ENCODE assay signal across 8 cellular contexts in the genomic region with DNA sequence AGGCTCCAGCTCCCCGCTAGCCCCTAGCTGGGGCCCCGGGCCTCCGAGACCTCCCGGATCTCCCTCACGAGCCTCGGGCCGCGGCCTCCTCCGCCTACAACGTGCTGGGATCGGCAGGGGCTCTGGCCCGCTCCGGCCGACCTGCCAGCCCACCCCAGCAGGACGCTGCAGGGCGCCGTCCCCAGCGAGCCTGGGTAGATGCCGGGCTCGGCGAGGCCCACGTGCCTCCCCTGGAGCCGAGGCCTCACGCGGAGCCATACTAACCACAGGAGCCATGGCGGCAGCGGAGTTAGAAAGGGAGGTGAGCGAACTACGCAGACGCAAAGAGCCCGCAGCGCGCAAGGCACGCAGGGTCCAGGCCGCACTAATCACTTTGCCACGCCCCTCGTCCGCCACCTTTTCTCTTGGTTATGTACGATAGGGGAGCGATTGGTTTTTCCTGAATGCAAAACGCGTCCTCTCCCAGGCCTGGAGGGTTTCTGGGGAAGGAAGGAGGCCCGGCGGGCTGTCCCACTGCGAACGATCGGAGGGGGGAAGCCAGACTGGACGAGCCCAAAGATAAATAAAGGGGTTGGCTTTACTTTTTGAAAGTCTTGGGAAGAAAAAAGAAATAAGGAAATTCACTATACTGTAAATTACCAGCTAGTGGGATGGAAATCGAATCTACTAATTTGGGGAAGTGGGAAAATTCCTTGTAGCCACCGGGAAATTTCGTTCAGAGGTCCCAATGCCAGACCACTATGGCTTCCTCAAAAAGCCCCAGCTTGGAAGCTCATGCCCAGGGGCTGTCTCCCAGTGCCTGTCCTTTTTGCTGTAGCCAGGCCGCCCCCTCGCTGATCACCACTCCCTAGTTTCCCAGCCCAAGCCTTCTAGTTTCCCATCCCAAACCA. TPM values are rescaled to one million over a fixed set of nuclear protein-coding genes. Genes with fewer than 3 reads are reported as not detected.
A peak's percentile ranks its signal among the peaks of the same experiment; 100 is the strongest.
DNase-seq lines count a peak whose midpoint lies in the region; ATAC-seq and FAIRE-seq lines count a peak whose summit lies in the region.

A gene (minus strand): TSS at position 298 of the 890 bp plus-strand sequence. CDS start 22 bp downstream, at position 276.

- peak within 1 kb of the TSS; percentile 71 to 89 for H3K4me3 ChIP-seq in muscle layer of colon (ENCODE audit: low read depth in 1 of 2, low read length in 2 of 2)

- peak within 1 kb of the TSS; percentile 98 for H3K27ac Mint-ChIP-seq in activated T-cell treated with anti-CD3 and anti-CD28 coated beads, Interleukin-2, amount 50 U/mL, for 72 hours

- H3K27ac ChIP-seq in KOPT-K1 (ENCODE audit: low read depth, low read length, poor library complexity, severe bottlenecking) (peak within 1 kb of the TSS; percentile 93), muscle layer of colon (ENCODE audit: low read depth, low read length) (peak within 1 kb of the TSS; percentile 65)

- DNase-seq in DMS79 (lab: John Stamatoyannopoulos, UW) (peak; percentile 99), RCC 7860 (ENCODE audit: low spot score) (peak; percentile 97)
- peak; percentile 96 to 99 for DNase-seq in activated T-cell treated with anti-CD3 and anti-CD28 coated beads, Interleukin-2, amount 50 U/mL, for 72 hours
- peak; percentile 96 for DNase-seq in stimulated activated CD8-positive, alpha-beta memory T cell treated with anti-CD3 and anti-CD28 coated beads, Interleukin-7, amount 100 ng/mL, for 24 hours (ENCODE audit: low read depth)

- FAIRE-seq in RCC 7860 (lab: Jason Lieb, UNC), result peak; percentile 88

- peaks cover 11 to 28% of the 10 kb centered on the region in 2 donors for H3K36me3 Mint-ChIP-seq in activated T-cell treated with anti-CD3 and anti-CD28 coated beads, Interleukin-2, amount 50 U/mL, for 72 hours (ENCODE audit: insufficient read depth in 2 of 2)

- no peaks in the 10 kb centered on the region for H3K27me3 ChIP-seq in muscle layer of colon (ENCODE audit: control insufficient read depth in 1 of 2, insufficient read depth in 2 of 2, low read length in 2 of 2)

- H3K36me3 ChIP-seq in KOPT-K1 (ENCODE audit: insufficient read depth, low read length) (peaks cover 34% of the 10 kb centered on the region), muscle layer of colon (ENCODE audit: insufficient read depth, low read length) (peaks cover 15% of the 10 kb centered on the region)

- ATAC-seq in GM21786 (IDR thresholded peaks at IDR 0.05; ENCODE audit: unreplicated experiment) (peak; percentile 96), esophagus mucosa (peak; percentile 98)
- peak; percentile 98 to 99 for ATAC-seq in activated T-cell treated with anti-CD3 and anti-CD28 coated beads, Interleukin-2, amount 50 U/mL, for 72 hours (replicated peaks in 1 of 2)

- peaks cover 0 to 2% of the 10 kb centered on the region in 2 donors for H3K9me3 Mint-ChIP-seq in activated T-cell treated with anti-CD3 and anti-CD28 coated beads, Interleukin-2, amount 50 U/mL, for 72 hours

- H3K4me1 ChIP-seq in muscle layer of colon (ENCODE audit: insufficient read depth, low read length), result peaks cover 23% of the 10 kb centered on the region

- H3K9me3 ChIP-seq in KOPT-K1 (ENCODE audit: insufficient read depth, low read length, poor library complexity, severe bottlenecking) (no peaks in the 10 kb centered on the region), muscle layer of colon (ENCODE audit: low read length) (no peaks in the 10 kb centered on the region)

- H3K9ac ChIP-seq in muscle layer of colon (ENCODE audit: low read length), result peak within 1 kb of the TSS; percentile 91

- peaks cover 51% of the 10 kb centered on the region for H3K4me1 Mint-ChIP-seq in activated T-cell treated with anti-CD3 and anti-CD28 coated beads, Interleukin-2, amount 50 U/mL, for 72 hours (ENCODE audit: low read depth)

- no peaks in the 10 kb centered on the region for H3K27me3 Mint-ChIP-seq in activated T-cell treated with anti-CD3 and anti-CD28 coated beads, Interleukin-2, amount 50 U/mL, for 72 hours (ENCODE audit: low read depth)

- H3K4me3 Mint-ChIP-seq in activated T-cell treated with anti-CD3 and anti-CD28 coated beads, Interleukin-2, amount 50 U/mL, for 72 hours, result peak within 1 kb of the TSS; percentile 95 to 98

RNA-seq across cellular contexts. Expression of the gene that starts here (rescaled TPM):
- total RNA-seq in activated T-cell treated with anti-CD3 and anti-CD28 coated beads, Interleukin-2, amount 50 U/mL, for 72 hours, result 100 to 1,000 TPM; 507 to 537 TPM
- 439 TPM for total RNA-seq in esophagus mucosa

Comparison
In these comparisons a context has a peak if more than half of its experiments do, and no peak if none do; other contexts are left out.
1. Peak in every context shown above with its lines: DNase-seq, ATAC-seq, H3K4me3 ChIP-seq and H3K27ac ChIP-seq.